Comparison of ENCODE assay signal across 14 cellular contexts in genomic region chr9:656918-657583, GRCh38.
DNase-seq lines count a peak whose midpoint lies in the region; ATAC-seq and TF ChIP-seq lines count a peak whose summit lies in the region.
"Had no signal": no experiment of that assay in that cellular context is flagged by ENCODE, and none has a peak within 500 bp of the region (broad histone marks: within the 10 kb centered on the region; RNA-seq: fewer than 3 reads in every experiment).

No MANE protein-coding gene starts in this region.

- dilution Hi-C loops in IMR-90 (cut with HindIII; ENCODE audit: low sequenced_read_pairs, unreplicated experiment), result no loop called here

- no peak overlapping the region for H3K4me3 ChIP-seq in IMR-90 (ENCODE audit: insufficient read depth, low read depth, low read length)
- H3K4me3 ChIP-seq: skin epidermis had no signal

- CTCF ChIA-PET in activated CD4-positive, alpha-beta T cell treated with anti-CD3 and anti-CD28 coated beads for 36 hours (lab: Charles Lee), result interaction anchor here (0.9 kb wide), 1 partner anchor 148 kb away, joined by 6 read pairs; no protein-coding TSS in a partner anchor
- CTCF ChIA-PET in activated CD4-positive, alpha-beta T cell treated with anti-CD3 and anti-CD28 coated beads, Interleukin-2, amount 10 ng/mL, durations not matched to agents 7 days and 5 days (lab: Charles Lee), result interaction anchor here (0.7 kb wide), 1 partner anchor 224 kb away, joined by 3 read pairs; no protein-coding TSS in a partner anchor
- CTCF ChIA-PET in IMR-90 (lab: Yijun Ruan, JAX), result interaction anchor here (1.6 kb wide), 1 partner anchor 18 kb away, joined by 4 read pairs; no protein-coding TSS in a partner anchor

- H3K4me1 ChIP-seq in IMR-90 (ENCODE audit: control insufficient read depth, insufficient read depth, low read length), result peaks cover 2% of the 10 kb centered on the region; the same call in 1 of the 2 replicates

- no peak overlapping the region for H2BK120ac ChIP-seq in IMR-90 (ENCODE audit: low read depth, low read length)

- H3K4me2 ChIP-seq in IMR-90 (ENCODE audit: low read depth, low read length), result no peak overlapping the region

- H3K9me1 ChIP-seq in IMR-90 (ENCODE audit: insufficient read depth, low read length), result no peaks in the 10 kb centered on the region

- H4K20me1 ChIP-seq in IMR-90 (ENCODE audit: insufficient read depth, low read length), result no peaks in the 10 kb centered on the region

- H3K23ac ChIP-seq in IMR-90 (ENCODE audit: low read depth, low read length), result no peak overlapping the region

- DNase-seq in activated CD4-positive, alpha-beta T cell treated with anti-CD3 and anti-CD28 coated beads for 36 hours, result peak; percentile 15
- no peak for DNase-seq in activated CD4-positive, alpha-beta T cell treated with anti-CD3 and anti-CD28 coated beads, Interleukin-2, amount 10 ng/mL, durations not matched to agents 7 days and 5 days
- DNase-seq in IMR-90 (no peak), naive B cell (no peak), SW480 (ENCODE audit: low spot score) (no peak)
- DNase-seq in activated naive CD4-positive, alpha-beta T cell treated with anti-CD3 and anti-CD28 coated beads, Interleukin-2, amount 50 U/mL, for 72 hours (ENCODE audit: low spot score in 2 of 2), result no peak
- no peak for DNase-seq in activated CD4-positive, alpha-beta T cell treated with anti-CD3 and anti-CD28 coated beads, Interleukin-2, amount 50 U/mL, for 48 hours
- DNase-seq: NCI-H226, occipital lobe had no signal

- no peaks in the 10 kb centered on the region for H3K9me3 ChIP-seq in IMR-90 (ENCODE audit: control insufficient read depth, insufficient read depth, low read length)

- H3K27me3 ChIP-seq in IMR-90 (ENCODE audit: control insufficient read depth, insufficient read depth, low read length), result no peaks in the 10 kb centered on the region

- H3K14ac ChIP-seq in IMR-90 (replicated peaks; ENCODE audit: low read depth, low read length), result no peak overlapping the region

- no peak overlapping the region for H4K5ac ChIP-seq in IMR-90 (ENCODE audit: low read depth, low read length)

- H2BK5ac ChIP-seq in IMR-90 (ENCODE audit: low read depth, low read length, poor library complexity, severe bottlenecking), result no peak overlapping the region

- peak; percentile 95 for ATAC-seq in activated CD4-positive, alpha-beta T cell treated with anti-CD3 and anti-CD28 coated beads for 36 hours
- ATAC-seq in IMR-90 (ENCODE audit: low read depth) (no peak), naive B cell (ENCODE audit: low read depth in 2 of 2) (peak; percentile 59 to 88), HG02885 (IDR thresholded peaks at IDR 0.05; ENCODE audit: poor library complexity, unreplicated experiment) (no peak)
- ATAC-seq in activated naive CD4-positive, alpha-beta T cell treated with anti-CD3 and anti-CD28 coated beads, Interleukin-2, amount 50 U/mL, for 72 hours, result peak; percentile 65 to 71
- ATAC-seq: HCT116, Panc1 had no signal

- H3K56ac ChIP-seq in IMR-90 (ENCODE audit: extremely low read depth, insufficient read depth, low read length), result no peak overlapping the region

- H2AK9ac ChIP-seq in IMR-90 (replicated peaks; ENCODE audit: low read depth, low read length, poor library complexity), result no peak overlapping the region

- no peak overlapping the region for H4K91ac ChIP-seq in IMR-90 (ENCODE audit: insufficient read depth, low read depth, low read length)

- H4K8ac ChIP-seq in IMR-90 (ENCODE audit: low read depth in 2 of 2, low read length in 2 of 2), result no peak overlapping the region

- no peak for TF ChIP-seq POLR2A in IMR-90 (IDR thresholded peaks at IDR 0.05; ENCODE audit: low read depth, low read length)

- no peak overlapping the region for H2AFZ ChIP-seq in IMR-90 (replicated peaks; ENCODE audit: low read length, poor library complexity)

- POLR2A ChIA-PET in activated CD4-positive, alpha-beta T cell treated with anti-CD3 and anti-CD28 coated beads for 36 hours (lab: Charles Lee), result no interaction called here
- POLR2A ChIA-PET in activated CD4-positive, alpha-beta T cell treated with anti-CD3 and anti-CD28 coated beads, Interleukin-2, amount 10 ng/mL, durations not matched to agents 7 days and 5 days (lab: Charles Lee), result no interaction called here
- POLR2A ChIA-PET in IMR-90 (lab: Charles Lee; ENCODE audit: unreplicated experiment), result no interaction called here

- in situ Hi-C loops in IMR-90 (cut with MboI; ENCODE audit: low sequenced_read_pairs), result no loop called here

- H3K79me1 ChIP-seq in IMR-90 (ENCODE audit: low read depth in 1 of 2, low read length in 2 of 2), result no peaks in the 10 kb centered on the region

- H2AK5ac ChIP-seq in IMR-90 (ENCODE audit: low read depth, low read length), result no peak overlapping the region

- H3K4me1 Mint-ChIP-seq in activated CD4-positive, alpha-beta T cell treated with anti-CD3 and anti-CD28 coated beads for 36 hours, result peaks cover 5% of the 10 kb centered on the region
- H3K4me1 Mint-ChIP-seq in activated CD4-positive, alpha-beta T cell treated with anti-CD3 and anti-CD28 coated beads, Interleukin-2, amount 10 ng/mL, durations not matched to agents 7 days and 5 days, result peaks cover 7% of the 10 kb centered on the region
- peaks cover 26 to 56% (median 50%) of the 10 kb centered on the region in 3 donors for H3K4me1 Mint-ChIP-seq in naive B cell

- no peak overlapping the region for H3K27ac Mint-ChIP-seq in activated CD4-positive, alpha-beta T cell treated with anti-CD3 and anti-CD28 coated beads for 36 hours
- H3K27ac Mint-ChIP-seq in activated CD4-positive, alpha-beta T cell treated with anti-CD3 and anti-CD28 coated beads, Interleukin-2, amount 10 ng/mL, durations not matched to agents 7 days and 5 days, result no peak overlapping the region
- H3K27ac Mint-ChIP-seq in activated naive CD4-positive, alpha-beta T cell treated with anti-CD3 and anti-CD28 coated beads, Interleukin-2, amount 50 U/mL, for 72 hours, result no peak overlapping the region
- H3K27ac Mint-ChIP-seq in naive B cell, result peak overlapping the region in 5 of 6 donors; percentile 5 to 86 (median 68)
- H3K27ac Mint-ChIP-seq: T-helper 1 cell treated with Interleukin-12 subunit alpha and Interleukin-12 subunit beta and Interleukin-4 antibody, amounts not matched to agents 30 μg/mL and 1 μg/mL, for 36 hours had no signal

- H3K27ac ChIP-seq in IMR-90 (ENCODE audit: insufficient read depth, low read length), result no peak overlapping the region

- no CpG with 5 or more reads among the region's 3 CpGs for WGBS in IMR-90 (ENCODE audit: extremely low coverage in 2 of 2, insufficient read length in 1 of 2), 2 experiments

- H3K27me3 Mint-ChIP-seq in activated CD4-positive, alpha-beta T cell treated with anti-CD3 and anti-CD28 coated beads for 36 hours, result no peaks in the 10 kb centered on the region
- H3K27me3 Mint-ChIP-seq in activated CD4-positive, alpha-beta T cell treated with anti-CD3 and anti-CD28 coated beads, Interleukin-2, amount 10 ng/mL, durations not matched to agents 7 days and 5 days, result peaks cover 3% of the 10 kb centered on the region
- H3K27me3 Mint-ChIP-seq in naive B cell, result peaks cover 0 to 4% (median 0%) of the 10 kb centered on the region in 3 donors

- no peak for TF ChIP-seq CTCF in IMR-90 (conservative IDR thresholded peaks at IDR 0.05; ENCODE audit: low read depth, low read length)

- H2BK15ac ChIP-seq in IMR-90 (ENCODE audit: low read depth, low read length), result 0 out of 3 replicates have a peak overlapping the region, but pooled peaks have one; percentile 43

- BruUV-seq in IMR-90 (replicated peaks; lab: Mats Ljungman, UMichigan), result no TSS peak

- no peaks in the 10 kb centered on the region for H3K36me3 Mint-ChIP-seq in activated CD4-positive, alpha-beta T cell treated with anti-CD3 and anti-CD28 coated beads for 36 hours (ENCODE audit: low read depth)
- no peaks in the 10 kb centered on the region for H3K36me3 Mint-ChIP-seq in activated CD4-positive, alpha-beta T cell treated with anti-CD3 and anti-CD28 coated beads, Interleukin-2, amount 10 ng/mL, durations not matched to agents 7 days and 5 days (ENCODE audit: low read depth)
- no peaks in the 10 kb centered on the region for H3K36me3 Mint-ChIP-seq in activated naive CD4-positive, alpha-beta T cell treated with anti-CD3 and anti-CD28 coated beads, Interleukin-2, amount 50 U/mL, for 72 hours
- H3K36me3 Mint-ChIP-seq in naive B cell, result no peaks in the 10 kb centered on the region

- no peak overlapping the region for H3K9ac ChIP-seq in IMR-90 (ENCODE audit: low read depth, low read length)

- H3K18ac ChIP-seq in IMR-90 (ENCODE audit: low read depth, low read length), result no peak overlapping the region

- intact Hi-C loops in activated CD4-positive, alpha-beta T cell treated with anti-CD3 and anti-CD28 coated beads for 36 hours (cut with DNase I, micrococcal nuclease), result loop anchor here (2.0 to 10.0 kb wide), 3 partner anchors 42 to 62 kb away; no protein-coding TSS in a partner anchor
- intact Hi-C loops in IMR-90 (cut with micrococcal nuclease), result no loop called here

- no peak overlapping the region for H2BK20ac ChIP-seq in IMR-90 (ENCODE audit: low read depth, low read length)

- no peaks in the 10 kb centered on the region for H3K9me3 Mint-ChIP-seq in activated CD4-positive, alpha-beta T cell treated with anti-CD3 and anti-CD28 coated beads for 36 hours (ENCODE audit: low read depth)
- H3K9me3 Mint-ChIP-seq in activated CD4-positive, alpha-beta T cell treated with anti-CD3 and anti-CD28 coated beads, Interleukin-2, amount 10 ng/mL, durations not matched to agents 7 days and 5 days, result no peaks in the 10 kb centered on the region
- H3K9me3 Mint-ChIP-seq in activated naive CD4-positive, alpha-beta T cell treated with anti-CD3 and anti-CD28 coated beads, Interleukin-2, amount 50 U/mL, for 72 hours, result no peaks in the 10 kb centered on the region
- peaks cover 0 to 2% (median 0%) of the 10 kb centered on the region in 7 donors for H3K9me3 Mint-ChIP-seq in naive B cell
- H3K9me3 Mint-ChIP-seq: T-helper 1 cell treated with Interleukin-12 subunit alpha and Interleukin-12 subunit beta and Interleukin-4 antibody, amounts not matched to agents 30 μg/mL and 1 μg/mL, for 36 hours had no signal

- no peak overlapping the region for H3K4ac ChIP-seq in IMR-90 (ENCODE audit: low read depth, low read length)

- no peak overlapping the region for H3K4me3 Mint-ChIP-seq in activated CD4-positive, alpha-beta T cell treated with anti-CD3 and anti-CD28 coated beads for 36 hours
- no peak overlapping the region for H3K4me3 Mint-ChIP-seq in activated CD4-positive, alpha-beta T cell treated with anti-CD3 and anti-CD28 coated beads, Interleukin-2, amount 10 ng/mL, durations not matched to agents 7 days and 5 days
- H3K4me3 Mint-ChIP-seq in naive B cell, result peak overlapping the region in 5 of 8 donors; percentile 2 to 65 (median 53)
- H3K4me3 Mint-ChIP-seq: T-helper 1 cell treated with Interleukin-12 subunit alpha and Interleukin-12 subunit beta and Interleukin-4 antibody, amounts not matched to agents 30 μg/mL and 1 μg/mL, for 36 hours had no signal

- TF ChIP-seq RAD21 in IMR-90 (IDR thresholded peaks at IDR 0.05; ENCODE audit: low read length), result no peak

- no peaks in the 10 kb centered on the region for H3K36me3 ChIP-seq in IMR-90 (ENCODE audit: control insufficient read depth, insufficient read depth, low read length)

Comparison
In these comparisons a context has a peak if more than half of its experiments do, and no peak if none do; other contexts are left out.
1. ATAC-seq: peak in activated CD4-positive, alpha-beta T cell treated with anti-CD3 and anti-CD28 coated beads for 36 hours (single experiment), activated naive CD4-positive, alpha-beta T cell treated with anti-CD3 and anti-CD28 coated beads, Interleukin-2, amount 50 U/mL, for 72 hours (2 of 2) and naive B cell (2 of 2); none in IMR-90 (single experiment) and HG02885 (single experiment).
2. H3K27ac Mint-ChIP-seq: peak in naive B cell (5 of 6); none in activated CD4-positive, alpha-beta T cell treated with anti-CD3 and anti-CD28 coated beads for 36 hours (single experiment), activated CD4-positive, alpha-beta T cell treated with anti-CD3 and anti-CD28 coated beads, Interleukin-2, amount 10 ng/mL, durations not matched to agents 7 days and 5 days (single experiment) and activated naive CD4-positive, alpha-beta T cell treated with anti-CD3 and anti-CD28 coated beads, Interleukin-2, amount 50 U/mL, for 72 hours (0 of 2).
3. H3K4me3 Mint-ChIP-seq: peak in naive B cell (5 of 8); none in activated CD4-positive, alpha-beta T cell treated with anti-CD3 and anti-CD28 coated beads for 36 hours (single experiment) and activated CD4-positive, alpha-beta T cell treated with anti-CD3 and anti-CD28 coated beads, Interleukin-2, amount 10 ng/mL, durations not matched to agents 7 days and 5 days (single experiment).